In genomic region chr6:160701918-160702680, GRCh38 we compare ENCODE assay signal across 5 cellular contexts. TPM values are rescaled to one million over a fixed set of nuclear protein-coding genes. Genes with fewer than 3 reads are reported as not detected.
"Had no signal": no experiment of that assay in that cellular context is flagged by ENCODE, and none has a peak within 500 bp of the region (broad histone marks: within the 10 kb centered on the region; RNA-seq: fewer than 3 reads in every experiment).

PLG (plus strand) TSS chr6:160702244; CDS start chr6:160702305, 61 bp downstream.

RNA-seq across cellular contexts. Expression of gene PLG, which starts in this region (rescaled TPM):
- total RNA-seq: GM23338, H1, H9, HT-29 had no signal
- polyA plus RNA-seq: GM23338, H1, IgD-negative memory B cell had no signal
